ENCODE assay signal across 12 cellular contexts in the genomic region with DNA sequence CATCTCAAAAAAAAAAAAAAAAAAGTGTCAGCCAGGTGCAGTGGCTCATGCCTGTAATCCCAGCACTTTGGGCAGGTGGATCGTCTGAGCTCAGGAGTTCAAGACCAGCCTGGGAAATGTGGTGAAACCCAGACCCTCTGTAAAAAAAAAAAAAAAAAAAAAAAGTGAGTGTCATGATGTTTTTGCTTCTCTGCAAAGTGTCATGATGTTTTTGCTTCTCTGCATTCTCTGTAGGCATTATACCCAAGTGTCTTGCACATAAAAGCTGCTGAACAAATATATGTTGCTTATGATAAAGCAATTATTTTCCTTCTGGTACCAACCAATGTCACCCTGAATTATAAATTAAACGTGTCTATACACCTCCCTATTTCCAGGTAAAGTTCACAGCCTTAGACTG. TPM values are rescaled to one million over a fixed set of nuclear protein-coding genes. Genes with fewer than 3 reads are reported as not detected.
A peak's percentile ranks its signal among the peaks of the same experiment; 100 is the strongest.
DNase-seq lines count a peak whose midpoint lies in the region; ATAC-seq and TF ChIP-seq lines count a peak whose summit lies in the region.
"Had no signal": no experiment of that assay in that cellular context is flagged by ENCODE, and none has a peak within 500 bp of the region (broad histone marks: within the 10 kb centered on the region; RNA-seq: fewer than 3 reads in every experiment).

No MANE protein-coding gene starts in this region.

- H3K27ac ChIP-seq in PC-9 (no peak overlapping the region), endodermal cell (ENCODE audit: low read depth, low read length) (no peak overlapping the region), esophagus squamous epithelium (no peak overlapping the region), tibial nerve (no peak overlapping the region)

- H3K4me1 ChIP-seq in PC-9 (replicated peaks; ENCODE audit: insufficient read depth) (peaks cover 27% of the 10 kb centered on the region), endodermal cell (ENCODE audit: control insufficient read depth, insufficient read depth, low read length) (no peaks in the 10 kb centered on the region), esophagus squamous epithelium (peaks cover 0 to 37% (median 18%) of the 10 kb centered on the region in 3 donors), tibial nerve (peaks cover 0 to 72% (median 18%) of the 10 kb centered on the region in 4 donors)

- H3K36me3 ChIP-seq in PC-9 (ENCODE audit: low read depth), result peaks cover 20% of the 10 kb centered on the region; the same call in 1 of the 2 replicates
- H3K36me3 ChIP-seq in endodermal cell (ENCODE audit: control insufficient read depth, insufficient read depth, low read length), result peaks cover 23% of the 10 kb centered on the region
- peaks cover 0 to 4% (median 0%) of the 10 kb centered on the region in 3 donors for H3K36me3 ChIP-seq in esophagus squamous epithelium
- H3K36me3 ChIP-seq in tibial nerve, result no peaks in the 10 kb centered on the region

- H3K27me3 Mint-ChIP-seq in activated CD8-positive, alpha-beta memory T cell treated with anti-CD3 and anti-CD28 coated beads, Interleukin-2, amount 10 ng/mL, durations not matched to agents 7 days and 5 days, result no peaks in the 10 kb centered on the region
- peaks cover 8% of the 10 kb centered on the region for H3K27me3 Mint-ChIP-seq in endodermal cell (ENCODE audit: insufficient read depth)

- H4K20me1 ChIP-seq in PC-9 (ENCODE audit: insufficient read depth), result peaks cover 34% of the 10 kb centered on the region; the same call in 1 of the 2 replicates

- no TSS peak for BruUV-seq in PC-9 (replicated peaks; lab: Mats Ljungman, UMichigan)

- H3K9me3 Mint-ChIP-seq in activated CD8-positive, alpha-beta memory T cell treated with anti-CD3 and anti-CD28 coated beads, Interleukin-2, amount 10 ng/mL, durations not matched to agents 7 days and 5 days (ENCODE audit: low read depth), result no peaks in the 10 kb centered on the region
- H3K9me3 Mint-ChIP-seq in endodermal cell, result no peaks in the 10 kb centered on the region

- no peaks in the 10 kb centered on the region for H3K27me3 ChIP-seq in PC-9 (ENCODE audit: insufficient read depth, low read depth)
- H3K27me3 ChIP-seq in endodermal cell (ENCODE audit: control insufficient read depth, insufficient read depth, low read length, poor library complexity, severe bottlenecking), result peaks cover 4% of the 10 kb centered on the region
- no peaks in the 10 kb centered on the region for H3K27me3 ChIP-seq in esophagus squamous epithelium
- H3K27me3 ChIP-seq in tibial nerve, result no peaks in the 10 kb centered on the region

- no peak for ATAC-seq in activated CD8-positive, alpha-beta memory T cell treated with anti-CD3 and anti-CD28 coated beads, Interleukin-2, amount 10 ng/mL, durations not matched to agents 7 days and 5 days
- ATAC-seq in GM18520 (IDR thresholded peaks at IDR 0.05; ENCODE audit: unreplicated experiment), result no peak

- H3K9me2 ChIP-seq in PC-9 (ENCODE audit: insufficient read depth), result no peaks in the 10 kb centered on the region

- H3K4me1 Mint-ChIP-seq in activated CD8-positive, alpha-beta memory T cell treated with anti-CD3 and anti-CD28 coated beads, Interleukin-2, amount 10 ng/mL, durations not matched to agents 7 days and 5 days, result peaks cover 37% of the 10 kb centered on the region
- H3K4me1 Mint-ChIP-seq in endodermal cell, result peaks cover 12% of the 10 kb centered on the region

- TF ChIP-seq CTCF in PC-9 (conservative IDR thresholded peaks at IDR 0.05) (no peak), endodermal cell (conservative IDR thresholded peaks at IDR 0.05) (no peak), esophagus squamous epithelium (IDR thresholded peaks at IDR 0.05) (no peak), tibial nerve (IDR thresholded peaks at IDR 0.05) (no peak)

- peak overlapping the region; percentile 61 for H3K27ac Mint-ChIP-seq in activated CD8-positive, alpha-beta memory T cell treated with anti-CD3 and anti-CD28 coated beads, Interleukin-2, amount 10 ng/mL, durations not matched to agents 7 days and 5 days
- H3K27ac Mint-ChIP-seq in endodermal cell, result no peak overlapping the region

- H3K9ac ChIP-seq in endodermal cell (ENCODE audit: extremely low read depth, low read length, poor library complexity, severe bottlenecking), result no peak overlapping the region

- H3K4me2 ChIP-seq in PC-9, result peak overlapping the region; percentile 87

- CTCF ChIA-PET in activated CD8-positive, alpha-beta memory T cell treated with anti-CD3 and anti-CD28 coated beads, Interleukin-2, amount 10 ng/mL, durations not matched to agents 7 days and 5 days (lab: Charles Lee), result interaction anchor here (0.7 to 5.4 kb wide), 8 partner anchors 15 to 372 kb away, joined by 3 to 26 read pairs (median 4); no protein-coding TSS in a partner anchor
- CTCF ChIA-PET in PC-9 (lab: Charles Lee), result interaction anchor here (0.6 to 0.7 kb wide), 5 partner anchors 15 to 885 kb away, joined by 3 to 18 read pairs (median 6); no protein-coding TSS in a partner anchor

- H3K4me3 Mint-ChIP-seq in activated CD8-positive, alpha-beta memory T cell treated with anti-CD3 and anti-CD28 coated beads, Interleukin-2, amount 10 ng/mL, durations not matched to agents 7 days and 5 days, result peak overlapping the region; percentile 56
- H3K4me3 Mint-ChIP-seq in endodermal cell, result peak overlapping the region; percentile 92

- peaks cover 23% of the 10 kb centered on the region for H3F3A ChIP-seq in PC-9 (ENCODE audit: insufficient read depth, low read depth)

- 89 to 100% methylated on average over 1 to 2 of the region's 2 CpGs for WGBS in endodermal cell (ENCODE audit: insufficient coverage in 1 of 2, insufficient read length in 1 of 2), 2 experiments
- WGBS in esophagus squamous epithelium, 2 donors, result 63 to 65% methylated on average over 2 of the region's 2 CpGs
- WGBS in tibial nerve, 2 donors, result 82 to 94% methylated on average over 2 of the region's 2 CpGs

- H3K36me3 Mint-ChIP-seq in activated CD8-positive, alpha-beta memory T cell treated with anti-CD3 and anti-CD28 coated beads, Interleukin-2, amount 10 ng/mL, durations not matched to agents 7 days and 5 days, result peaks cover 13% of the 10 kb centered on the region
- peaks cover 15% of the 10 kb centered on the region for H3K36me3 Mint-ChIP-seq in endodermal cell (ENCODE audit: low read depth)

- no peak overlapping the region for H2AFZ ChIP-seq in PC-9

- H3K4me3 ChIP-seq in PC-9, result peak overlapping the region; percentile 94
- peak overlapping the region; percentile 96 for H3K4me3 ChIP-seq in endodermal cell (ENCODE audit: low read length)
- peak overlapping the region; percentile 97 for H3K4me3 ChIP-seq in skeletal muscle cell (ENCODE audit: low read depth, low read length)
- H3K4me3 ChIP-seq in esophagus squamous epithelium, result peak overlapping the region in 1 of 4 donors; percentile 78
- H3K4me3 ChIP-seq in tibial nerve, result no peak overlapping the region

- POLR2A ChIA-PET in PC-9 (lab: Charles Lee; ENCODE audit: unreplicated experiment), result interaction anchor here (0.6 to 0.7 kb wide), 2 partner anchors 8 to 332 kb away, joined by 8 read pairs; no protein-coding TSS in a partner anchor

- TF ChIP-seq POLR2A in esophagus squamous epithelium (IDR thresholded peaks at IDR 0.05), result no peak
- no peak for TF ChIP-seq POLR2A in tibial nerve (IDR thresholded peaks at IDR 0.05)

- DNase-seq in activated CD8-positive, alpha-beta memory T cell treated with anti-CD3 and anti-CD28 coated beads, Interleukin-2, amount 10 ng/mL, durations not matched to agents 7 days and 5 days, result no peak
- DNase-seq in activated CD8-positive, alpha-beta memory T cell treated with anti-CD3 and anti-CD28 coated beads, Interleukin-2, amount 50 U/mL, for 48 hours, result no peak
- DNase-seq in PC-9 (no peak), endodermal cell (no peak), skeletal muscle cell (ENCODE audit: low read depth) (no peak), esophagus squamous epithelium (lab: John Stamatoyannopoulos, UW) (no peak), tibial nerve (ENCODE audit: low spot score in 2 of 2) (no peak)
- DNase-seq: activated CD4-positive, alpha-beta T cell treated with anti-CD3 and anti-CD28 coated beads, Interleukin-2, amount 50 U/mL, for 48 hours; cerebellar nuclear complex; MV-4-11 had no signal

- H3K79me2 ChIP-seq in PC-9 (ENCODE audit: low read depth), result peaks cover 60% of the 10 kb centered on the region

- H3K9me3 ChIP-seq in PC-9 (ENCODE audit: insufficient read depth, low read depth) (no peaks in the 10 kb centered on the region), endodermal cell (ENCODE audit: control insufficient read depth, low read length) (no peaks in the 10 kb centered on the region), esophagus squamous epithelium (no peaks in the 10 kb centered on the region), tibial nerve (no peaks in the 10 kb centered on the region)

- intact Hi-C loops in PC-9 (cut with micrococcal nuclease; ENCODE audit: unreplicated experiment), result loop anchor here (5.0 to 10.0 kb wide), 3 partner anchors 577 to 1684 kb away; no protein-coding TSS in a partner anchor
- intact Hi-C loops in esophagus squamous epithelium (cut with DNase I), result no loop called here

- no peak for TF ChIP-seq EP300 in tibial nerve (IDR thresholded peaks at IDR 0.05)

RNA-seq across cellular contexts. Expression of a gene that starts 1.7 kb away (rescaled TPM):
- 10 to 100 TPM; 39.8 to 41.3 TPM for total RNA-seq in activated CD8-positive, alpha-beta memory T cell treated with anti-CD3 and anti-CD28 coated beads, Interleukin-2, amount 10 ng/mL, durations not matched to agents 7 days and 5 days
- total RNA-seq in PC-9 (2021), result 52.2 and 61.0 TPM in 2 replicates
- 10 to 100 TPM; 43.2 to 54.5 TPM for total RNA-seq in endodermal cell
- polyA plus RNA-seq in endodermal cell (2013, experiment 1 of 2), result 48.7 TPM
- 54.8 TPM for polyA plus RNA-seq in endodermal cell (2013, experiment 2 of 2)
- 10 to 100 TPM; 26.6 to 51.3 (median 34.4) TPM for total RNA-seq in esophagus squamous epithelium
- total RNA-seq in tibial nerve, result 10 to 100 TPM; 55.7 to 61.8 (median 57.2) TPM

RNA-seq across cellular contexts. Expression of a gene that starts 58.1 kb away (rescaled TPM):
- total RNA-seq in activated CD8-positive, alpha-beta memory T cell treated with anti-CD3 and anti-CD28 coated beads, Interleukin-2, amount 10 ng/mL, durations not matched to agents 7 days and 5 days, result not detected
- total RNA-seq in PC-9 (2021) (not detected in 2 replicates), endodermal cell (not detected), esophagus squamous epithelium (not detected), tibial nerve (not detected)
- polyA plus RNA-seq in endodermal cell (2013, experiment 1 of 2), result not detected
- polyA plus RNA-seq in endodermal cell (2013, experiment 2 of 2), result not detected
- polyA plus RNA-seq: urinary bladder had no signal

Comparison
In these comparisons a context has a peak if more than half of its experiments do, and no peak if none do; other contexts are left out.
1. H3K4me3 ChIP-seq: peak in PC-9 (single experiment), endodermal cell (single experiment) and skeletal muscle cell (single experiment); none in tibial nerve (0 of 4).